In the genomic region with DNA sequence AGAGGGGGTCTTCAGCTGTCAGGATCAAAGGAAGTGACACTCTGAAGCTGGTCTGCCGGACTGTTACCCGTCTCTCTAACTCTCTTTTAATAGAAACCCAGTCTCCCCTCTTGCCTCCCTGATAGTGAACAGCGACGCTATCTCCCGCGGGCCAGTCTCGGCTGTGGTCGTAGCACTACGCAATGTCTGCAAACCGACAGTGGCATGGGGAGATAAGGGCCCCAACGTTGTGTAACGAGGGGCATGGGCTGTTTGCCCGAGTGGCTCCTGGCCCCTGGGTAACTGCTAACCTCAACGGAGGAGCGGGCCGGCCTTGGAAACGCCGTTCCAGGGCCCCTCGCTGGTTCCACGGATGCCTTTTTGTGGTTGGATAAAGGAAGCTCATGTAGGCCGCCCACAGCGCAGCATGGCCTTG, we compare ENCODE assay signal across 13 cellular contexts. TPM values are rescaled to one million over a fixed set of nuclear protein-coding genes. Genes with fewer than 3 reads are reported as not detected.
A peak's percentile ranks its signal among the peaks of the same experiment; 100 is the strongest.
DNase-seq lines count a peak whose midpoint lies in the region; ATAC-seq and TF ChIP-seq lines count a peak whose summit lies in the region.
"Had no signal": no experiment of that assay in that cellular context is flagged by ENCODE, and none has a peak within 500 bp of the region (broad histone marks: within the 10 kb centered on the region; RNA-seq: fewer than 3 reads in every experiment).

No MANE protein-coding gene starts in this region.

- TF ChIP-seq CTCF in GM23338 (conservative IDR thresholded peaks at IDR 0.05; ENCODE audit: low read depth in 2 of 2) (no peak), stomach (IDR thresholded peaks at IDR 0.05) (no peak)

- no peak for TF ChIP-seq POLR2A in stomach (IDR thresholded peaks at IDR 0.05)

- H3K9me3 Mint-ChIP-seq in GM23338, result no peaks in the 10 kb centered on the region
- H3K9me3 Mint-ChIP-seq: stimulated activated naive CD8-positive, alpha-beta T cell treated with anti-CD3 and anti-CD28 coated beads, Interleukin-15, Interleukin-2, amounts not matched to agents 100 ng/mL and 50 ng/mL, for 24 hours had no signal

- no peaks in the 10 kb centered on the region for H4K20me1 ChIP-seq in GM23338 (replicated peaks; ENCODE audit: insufficient read depth)

- WGBS in stomach, 5 donors, result 50 to 59% (median 54%) methylated on average over 22 of the region's 22 CpGs

- H3K27ac Mint-ChIP-seq in GM23338 (no peak overlapping the region), T-helper 17 cell (peak overlapping the region; percentile 99)
- H3K27ac Mint-ChIP-seq: stimulated activated naive CD8-positive, alpha-beta T cell treated with anti-CD3 and anti-CD28 coated beads, Interleukin-15, Interleukin-2, amounts not matched to agents 100 ng/mL and 50 ng/mL, for 24 hours had no signal

- H3K9me3 ChIP-seq in T-helper 17 cell (ENCODE audit: control insufficient read depth, low read length, poor library complexity, severe bottlenecking), result no peaks in the 10 kb centered on the region
- no peaks in the 10 kb centered on the region for H3K9me3 ChIP-seq in stomach

- ATAC-seq in GM23338 (peak; percentile 26; the same call in 2 of the 3 replicates), T-helper 17 cell (peak; percentile 38), left ventricle myocardium superior (peak; percentile 33), HG02870 (IDR thresholded peaks at IDR 0.05; ENCODE audit: unreplicated experiment) (no peak)

- no peaks in the 10 kb centered on the region for H3K9me2 ChIP-seq in GM23338 (ENCODE audit: insufficient read depth)

- H3K36me3 ChIP-seq in GM23338 (ENCODE audit: insufficient read depth) (no peaks in the 10 kb centered on the region), stomach (peaks cover 13 to 71% (median 58%) of the 10 kb centered on the region in 4 donors)

- H3K36me3 Mint-ChIP-seq in GM23338 (ENCODE audit: low read depth) (no peaks in the 10 kb centered on the region), T-helper 17 cell (ENCODE audit: low read depth) (no peaks in the 10 kb centered on the region)

- intact Hi-C loops in left ventricle myocardium superior (cut with micrococcal nuclease) (no loop called here), stomach (cut with DNase I; ENCODE audit: low total_unique reads) (loop anchor here (10.0 kb wide), 1 partner anchor 52 kb away; no protein-coding TSS in a partner anchor)

- peaks cover 14% of the 10 kb centered on the region for H3K4me1 Mint-ChIP-seq in GM23338
- peaks cover 67% of the 10 kb centered on the region for H3K4me1 Mint-ChIP-seq in T-helper 17 cell

- H3K4me1 ChIP-seq in GM23338 (ENCODE audit: insufficient read depth), result peaks cover 8% of the 10 kb centered on the region
- H3K4me1 ChIP-seq in stomach, result peaks cover 92 to 100% (median 98%) of the 10 kb centered on the region in 4 donors

- peaks cover 27% of the 10 kb centered on the region for H3K27me3 Mint-ChIP-seq in GM23338 (ENCODE audit: insufficient read depth, low read depth, poor library complexity)
- no peaks in the 10 kb centered on the region for H3K27me3 Mint-ChIP-seq in T-helper 17 cell

- H3K4me3 ChIP-seq in GM23338 (no peak overlapping the region), stomach (peak overlapping the region in 1 of 4 donors; percentile 20)

- H3K4me3 Mint-ChIP-seq in GM23338 (no peak overlapping the region), T-helper 17 cell (no peak overlapping the region)
- H3K4me3 Mint-ChIP-seq: stimulated activated naive CD8-positive, alpha-beta T cell treated with anti-CD3 and anti-CD28 coated beads, Interleukin-15, Interleukin-2, amounts not matched to agents 100 ng/mL and 50 ng/mL, for 24 hours had no signal

- DNase-seq in GM23338 (ENCODE audit: low spot score), result no peak
- no peak for DNase-seq in T-helper 17 cell
- DNase-seq in left ventricle myocardium superior, result peak; percentile 63
- DNase-seq in stomach, result no peak
- DNase-seq in cerebellar cortex (ENCODE audit: low spot score), result no peak
- no peak for DNase-seq in COR-L47 (lab: John Stamatoyannopoulos, UW)
- DNase-seq in NCI-H524 treated with DMSO at 0.1 percent for 48 hours (lab: John Stamatoyannopoulos, UW), result no peak
- DNase-seq: cerebellar nuclear complex, midbrain, NCI-H69, T1000 had no signal

- no peak overlapping the region for H3K4me2 ChIP-seq in GM23338

- H3K27me3 ChIP-seq in GM23338 (ENCODE audit: insufficient read depth) (peaks cover 13% of the 10 kb centered on the region; the same call in 1 of the 2 replicates), stomach (no peaks in the 10 kb centered on the region)

- H3K27ac ChIP-seq in GM23338 (ENCODE audit: low read depth), result no peak overlapping the region
- peak overlapping the region; percentile 10 to 81 (median 61) for H3K27ac ChIP-seq in stomach

- H3K79me2 ChIP-seq in GM23338 (replicated peaks; ENCODE audit: insufficient read depth), result no peaks in the 10 kb centered on the region

- TF ChIP-seq EP300 in stomach (IDR thresholded peaks at IDR 0.05), result no peak

- H2AFZ ChIP-seq in GM23338, result 0 out of 2 replicates have a peak overlapping the region, but pooled peaks have one; percentile 52

- no peaks in the 10 kb centered on the region for H3F3A ChIP-seq in GM23338 (replicated peaks; ENCODE audit: low read depth)

TF ChIP-seq in GM23338, 12 proteins besides CTCF, POLR2A, EP300 and RAD21 (continues in another document):
- TF ChIP-seq CREB1 (CRISPR knock-in tag; IDR thresholded peaks at IDR 0.05; ENCODE audit: low read depth) (no peak), POLR2AphosphoS5 (IDR thresholded peaks at IDR 0.05; ENCODE audit: low read depth) (no peak)
- TF ChIP-seq, protein P1, sequence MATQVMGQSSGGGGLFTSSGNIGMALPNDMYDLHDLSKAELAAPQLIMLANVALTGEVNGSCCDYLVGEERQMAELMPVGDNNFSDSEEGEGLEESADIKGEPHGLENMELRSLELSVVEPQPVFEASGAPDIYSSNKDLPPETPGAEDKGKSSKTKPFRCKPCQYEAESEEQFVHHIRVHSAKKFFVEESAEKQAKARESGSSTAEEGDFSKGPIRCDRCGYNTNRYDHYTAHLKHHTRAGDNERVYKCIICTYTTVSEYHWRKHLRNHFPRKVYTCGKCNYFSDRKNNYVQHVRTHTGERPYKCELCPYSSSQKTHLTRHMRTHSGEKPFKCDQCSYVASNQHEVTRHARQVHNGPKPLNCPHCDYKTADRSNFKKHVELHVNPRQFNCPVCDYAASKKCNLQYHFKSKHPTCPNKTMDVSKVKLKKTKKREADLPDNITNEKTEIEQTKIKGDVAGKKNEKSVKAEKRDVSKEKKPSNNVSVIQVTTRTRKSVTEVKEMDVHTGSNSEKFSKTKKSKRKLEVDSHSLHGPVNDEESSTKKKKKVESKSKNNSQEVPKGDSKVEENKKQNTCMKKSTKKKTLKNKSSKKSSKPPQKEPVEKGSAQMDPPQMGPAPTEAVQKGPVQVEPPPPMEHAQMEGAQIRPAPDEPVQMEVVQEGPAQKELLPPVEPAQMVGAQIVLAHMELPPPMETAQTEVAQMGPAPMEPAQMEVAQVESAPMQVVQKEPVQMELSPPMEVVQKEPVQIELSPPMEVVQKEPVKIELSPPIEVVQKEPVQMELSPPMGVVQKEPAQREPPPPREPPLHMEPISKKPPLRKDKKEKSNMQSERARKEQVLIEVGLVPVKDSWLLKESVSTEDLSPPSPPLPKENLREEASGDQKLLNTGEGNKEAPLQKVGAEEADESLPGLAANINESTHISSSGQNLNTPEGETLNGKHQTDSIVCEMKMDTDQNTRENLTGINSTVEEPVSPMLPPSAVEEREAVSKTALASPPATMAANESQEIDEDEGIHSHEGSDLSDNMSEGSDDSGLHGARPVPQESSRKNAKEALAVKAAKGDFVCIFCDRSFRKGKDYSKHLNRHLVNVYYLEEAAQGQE (IDR thresholded peaks at IDR 0.05; ENCODE audit: unreplicated experiment), result no peak

RNA-seq across cellular contexts. Expression of a gene that starts 23.3 kb away (rescaled TPM):
- total RNA-seq in GM23338 (2014; rRNA removed; shearing (Covaris generic)), result 0.19 and 1.4 TPM in 2 replicates
- polyA plus RNA-seq in GM23338 (2016; fragmentation: Nextera tagmentation; extraction: Ambion mirVana) (0.29 and 0.78 TPM in 2 replicates), stomach (10 to 100 TPM in 2 of 3 donors, 1 to 10 TPM in 1; 7.9 to 22.5 (median 19.1) TPM)
- total RNA-seq in T-helper 17 cell (10 to 100 TPM; 17.2 to 20.7 TPM), left ventricle myocardium superior (67.3 TPM), stomach (100 to 1,000 TPM in 3 of 5 donors, 10 to 100 TPM in 2; 30.1 to 318 (median 137) TPM)
